In the genomic region with DNA sequence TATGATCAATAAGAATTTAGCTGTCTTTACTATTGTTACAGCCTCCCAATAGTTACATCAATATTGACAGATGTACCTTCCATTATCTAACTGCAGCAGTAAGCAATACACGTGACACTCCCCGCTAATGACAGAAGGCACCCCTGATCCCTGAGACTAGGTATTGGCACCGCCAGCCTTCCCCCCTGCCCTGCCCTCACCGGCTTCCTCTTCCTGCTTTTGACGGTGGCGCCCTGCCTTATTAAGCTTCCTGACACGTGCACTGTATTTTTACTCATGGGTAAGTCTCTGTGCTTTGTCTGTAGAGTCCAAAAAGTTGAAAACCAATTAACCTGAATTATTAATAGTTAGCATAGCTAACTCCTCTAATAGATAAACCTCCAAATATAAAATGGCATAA, we compare ENCODE assay signal across 23 cellular contexts.
"Had no signal": no experiment of that assay in that cellular context is flagged by ENCODE, and none has a peak within 500 bp of the region (broad histone marks: within the 10 kb centered on the region; RNA-seq: fewer than 3 reads in every experiment).

No MANE protein-coding gene starts in this region.

- H3K9me3 ChIP-seq: ovary, psoas muscle, right atrium auricular region, thoracic aorta had no signal

- DNase-seq: activated CD4-positive, alpha-beta T cell treated with anti-CD3 and anti-CD28 coated beads for 4 hours; activated CD4-positive, alpha-beta T cell treated with anti-CD3 and anti-CD28 coated beads, Interleukin-2, amount 50 U/mL, for 48 hours; activated CD4-positive, CD25-positive, alpha-beta regulatory T cell; activated naive CD4-positive, alpha-beta T cell treated with anti-CD3 and anti-CD28 coated beads for 36 hours; activated naive CD8-positive, alpha-beta T cell treated with anti-CD3 and anti-CD28 coated beads, Interleukin-2, amount 10 ng/mL, durations not matched to agents 7 days and 5 days; activated T-cell treated with anti-CD3 and anti-CD28 coated beads, Interleukin-2, amount 50 U/mL, for 48 hours; amniotic stem cell; dorsolateral prefrontal cortex; effector memory CD8-positive, alpha-beta T cell; hippocampal formation; left ventricle myocardium superior; mammary epithelial cell; natural killer cell; ovary; psoas muscle; spleen; stimulated activated CD4-positive, alpha-beta T cell treated with anti-CD3 and anti-CD28 coated beads, Interleukin-4, amount 100 ng/mL, for 1 hour; stimulated activated naive CD4-positive, alpha-beta T cell treated with Interleukin-2 at 50 U/mL for 16 hours; T1000 had no signal

- H3K27ac ChIP-seq: breast epithelium, dorsolateral prefrontal cortex, esophagus muscularis mucosa, ovary, psoas muscle, right atrium auricular region, spleen, thoracic aorta had no signal

- H3K36me3 ChIP-seq: breast epithelium, esophagus muscularis mucosa, ovary, right atrium auricular region, thoracic aorta had no signal

- ATAC-seq: effector memory CD8-positive, alpha-beta T cell; left ventricle myocardium superior; natural killer cell; psoas muscle had no signal

- H3K4me1 ChIP-seq: breast epithelium, esophagus muscularis mucosa, psoas muscle, right atrium auricular region had no signal

- H3K27me3 ChIP-seq: breast epithelium, dorsolateral prefrontal cortex, esophagus muscularis mucosa, ovary, right atrium auricular region, spleen had no signal

- H3K4me3 ChIP-seq: breast epithelium, dorsolateral prefrontal cortex, esophagus muscularis mucosa, ovary, psoas muscle, right atrium auricular region, spleen, thoracic aorta had no signal
